ENCODE assay signal across 1 cellular context in the genomic region with DNA sequence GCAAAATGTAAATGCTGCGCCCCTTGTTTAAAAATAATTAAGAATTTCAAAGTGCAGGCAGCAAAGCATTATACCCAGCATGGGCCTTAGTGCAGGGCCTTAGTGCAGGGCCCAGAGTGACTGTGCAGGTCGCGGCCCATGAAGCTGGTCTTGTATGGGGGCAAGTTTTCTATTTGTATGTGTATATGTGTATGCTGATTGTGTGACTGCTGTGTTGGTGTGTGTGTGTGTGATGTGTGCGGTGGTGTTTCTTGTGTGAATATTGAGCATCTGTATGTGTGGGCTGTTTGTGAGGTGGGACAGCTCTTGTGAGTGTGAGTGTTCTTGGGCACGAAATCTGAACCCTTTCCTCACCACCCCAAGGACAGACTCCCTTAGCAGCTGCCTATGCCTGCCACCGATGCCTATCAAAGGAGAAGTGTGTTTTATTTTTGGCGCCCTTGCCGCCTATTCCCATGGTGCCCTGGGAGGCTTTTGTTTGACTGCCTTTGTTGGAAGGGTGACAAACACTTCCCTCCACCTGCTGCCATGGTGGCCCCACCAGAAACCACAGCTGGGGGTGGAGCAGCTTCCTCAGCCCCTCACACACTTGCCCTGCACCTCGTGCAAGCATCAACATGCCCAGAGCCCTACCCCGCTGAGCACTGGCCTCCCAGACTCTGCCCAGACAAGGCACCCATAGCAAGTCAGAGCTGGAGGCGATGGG.
A peak's percentile ranks its signal among the peaks of the same experiment; 100 is the strongest.
TF ChIP-seq lines count a peak whose summit lies in the region.

No MANE protein-coding gene starts in this region.

TF ChIP-seq in HepG2, 621 proteins besides CTCF, POLR2A, EP300 and RAD21 (continued from another document and continues in another):
- TF ChIP-seq, protein P1, sequence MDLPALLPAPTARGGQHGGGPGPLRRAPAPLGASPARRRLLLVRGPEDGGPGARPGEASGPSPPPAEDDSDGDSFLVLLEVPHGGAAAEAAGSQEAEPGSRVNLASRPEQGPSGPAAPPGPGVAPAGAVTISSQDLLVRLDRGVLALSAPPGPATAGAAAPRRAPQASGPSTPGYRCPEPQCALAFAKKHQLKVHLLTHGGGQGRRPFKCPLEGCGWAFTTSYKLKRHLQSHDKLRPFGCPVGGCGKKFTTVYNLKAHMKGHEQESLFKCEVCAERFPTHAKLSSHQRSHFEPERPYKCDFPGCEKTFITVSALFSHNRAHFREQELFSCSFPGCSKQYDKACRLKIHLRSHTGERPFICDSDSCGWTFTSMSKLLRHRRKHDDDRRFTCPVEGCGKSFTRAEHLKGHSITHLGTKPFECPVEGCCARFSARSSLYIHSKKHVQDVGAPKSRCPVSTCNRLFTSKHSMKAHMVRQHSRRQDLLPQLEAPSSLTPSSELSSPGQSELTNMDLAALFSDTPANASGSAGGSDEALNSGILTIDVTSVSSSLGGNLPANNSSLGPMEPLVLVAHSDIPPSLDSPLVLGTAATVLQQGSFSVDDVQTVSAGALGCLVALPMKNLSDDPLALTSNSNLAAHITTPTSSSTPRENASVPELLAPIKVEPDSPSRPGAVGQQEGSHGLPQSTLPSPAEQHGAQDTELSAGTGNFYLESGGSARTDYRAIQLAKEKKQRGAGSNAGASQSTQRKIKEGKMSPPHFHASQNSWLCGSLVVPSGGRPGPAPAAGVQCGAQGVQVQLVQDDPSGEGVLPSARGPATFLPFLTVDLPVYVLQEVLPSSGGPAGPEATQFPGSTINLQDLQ (CRISPR knock-in tag; IDR thresholded peaks at IDR 0.05), result no peak
- TF ChIP-seq HCFC1 (IDR thresholded peaks at IDR 0.05; ENCODE audit: low read depth, low read length) (no peak), SSRP1 (CRISPR knock-in tag; IDR thresholded peaks at IDR 0.05) (no peak), ZNF564 (CRISPR knock-in tag; IDR thresholded peaks at IDR 0.05) (no peak), HMGA1 (CRISPR knock-in tag; conservative IDR thresholded peaks at IDR 0.05) (no peak), ZNF235 (CRISPR knock-in tag; IDR thresholded peaks at IDR 0.05; ENCODE audit: borderline replicate concordance) (no peak), NKX3-1 (CRISPR knock-in tag; IDR thresholded peaks at IDR 0.05) (no peak), ZNF34 (CRISPR knock-in tag; IDR thresholded peaks at IDR 0.05; ENCODE audit: borderline replicate concordance) (no peak; the same call in 1 of the 2 replicates), IKZF4 (CRISPR knock-in tag; IDR thresholded peaks at IDR 0.05; ENCODE audit: borderline replicate concordance, low read depth, not compliant biosample characterization) (no peak), RBM22 (optimal IDR thresholded peaks at IDR 0.05; ENCODE audit: low read length) (no peak), ZNF780A (CRISPR knock-in tag; IDR thresholded peaks at IDR 0.05) (no peak), ZZZ3 (CRISPR knock-in tag; IDR thresholded peaks at IDR 0.05; ENCODE audit: borderline replicate concordance) (no peak), ZNF629 (CRISPR knock-in tag; conservative IDR thresholded peaks at IDR 0.05) (no peak), HNF4G (IDR thresholded peaks at IDR 0.05; ENCODE audit: borderline replicate concordance, low read depth, low read length) (no peak), HNF4G (CRISPR knock-in tag; IDR thresholded peaks at IDR 0.05; ENCODE audit: borderline replicate concordance, low read depth) (no peak), ZNF3 (CRISPR knock-in tag; IDR thresholded peaks at IDR 0.05) (no peak), STAT5B (CRISPR knock-in tag; IDR thresholded peaks at IDR 0.05) (no peak), NR2F1 (CRISPR knock-in tag; IDR thresholded peaks at IDR 0.05) (no peak), RXRB (CRISPR knock-in tag; IDR thresholded peaks at IDR 0.05; ENCODE audit: borderline replicate concordance) (no peak), ZNF274 (CRISPR knock-in tag; IDR thresholded peaks at IDR 0.05) (0 out of 2 replicates have a peak, but pooled peaks have one; percentile 58), DPF2 (CRISPR knock-in tag; IDR thresholded peaks at IDR 0.05; ENCODE audit: borderline replicate concordance, low read depth) (no peak; the same call in 1 of the 2 replicates), ZNF878 (CRISPR knock-in tag; IDR thresholded peaks at IDR 0.05) (no peak), MED13 (CRISPR knock-in tag; IDR thresholded peaks at IDR 0.05) (no peak)
- TF ChIP-seq, protein P2, sequence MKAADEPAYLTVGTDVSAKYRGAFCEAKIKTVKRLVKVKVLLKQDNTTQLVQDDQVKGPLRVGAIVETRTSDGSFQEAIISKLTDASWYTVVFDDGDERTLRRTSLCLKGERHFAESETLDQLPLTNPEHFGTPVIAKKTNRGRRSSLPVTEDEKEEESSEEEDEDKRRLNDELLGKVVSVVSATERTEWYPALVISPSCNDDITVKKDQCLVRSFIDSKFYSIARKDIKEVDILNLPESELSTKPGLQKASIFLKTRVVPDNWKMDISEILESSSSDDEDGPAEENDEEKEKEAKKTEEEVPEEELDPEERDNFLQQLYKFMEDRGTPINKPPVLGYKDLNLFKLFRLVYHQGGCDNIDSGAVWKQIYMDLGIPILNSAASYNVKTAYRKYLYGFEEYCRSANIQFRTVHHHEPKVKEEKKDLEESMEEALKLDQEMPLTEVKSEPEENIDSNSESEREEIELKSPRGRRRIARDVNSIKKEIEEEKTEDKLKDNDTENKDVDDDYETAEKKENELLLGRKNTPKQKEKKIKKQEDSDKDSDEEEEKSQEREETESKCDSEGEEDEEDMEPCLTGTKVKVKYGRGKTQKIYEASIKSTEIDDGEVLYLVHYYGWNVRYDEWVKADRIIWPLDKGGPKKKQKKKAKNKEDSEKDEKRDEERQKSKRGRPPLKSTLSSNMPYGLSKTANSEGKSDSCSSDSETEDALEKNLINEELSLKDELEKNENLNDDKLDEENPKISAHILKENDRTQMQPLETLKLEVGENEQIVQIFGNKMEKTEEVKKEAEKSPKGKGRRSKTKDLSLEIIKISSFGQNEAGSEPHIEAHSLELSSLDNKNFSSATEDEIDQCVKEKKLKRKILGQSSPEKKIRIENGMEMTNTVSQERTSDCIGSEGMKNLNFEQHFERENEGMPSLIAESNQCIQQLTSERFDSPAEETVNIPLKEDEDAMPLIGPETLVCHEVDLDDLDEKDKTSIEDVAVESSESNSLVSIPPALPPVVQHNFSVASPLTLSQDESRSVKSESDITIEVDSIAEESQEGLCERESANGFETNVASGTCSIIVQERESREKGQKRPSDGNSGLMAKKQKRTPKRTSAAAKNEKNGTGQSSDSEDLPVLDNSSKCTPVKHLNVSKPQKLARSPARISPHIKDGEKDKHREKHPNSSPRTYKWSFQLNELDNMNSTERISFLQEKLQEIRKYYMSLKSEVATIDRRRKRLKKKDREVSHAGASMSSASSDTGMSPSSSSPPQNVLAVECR (CRISPR knock-in tag; IDR thresholded peaks at IDR 0.05; ENCODE audit: borderline replicate concordance), result peak; percentile 13; the same call in 1 of the 2 replicates
- TF ChIP-seq, protein P3, sequence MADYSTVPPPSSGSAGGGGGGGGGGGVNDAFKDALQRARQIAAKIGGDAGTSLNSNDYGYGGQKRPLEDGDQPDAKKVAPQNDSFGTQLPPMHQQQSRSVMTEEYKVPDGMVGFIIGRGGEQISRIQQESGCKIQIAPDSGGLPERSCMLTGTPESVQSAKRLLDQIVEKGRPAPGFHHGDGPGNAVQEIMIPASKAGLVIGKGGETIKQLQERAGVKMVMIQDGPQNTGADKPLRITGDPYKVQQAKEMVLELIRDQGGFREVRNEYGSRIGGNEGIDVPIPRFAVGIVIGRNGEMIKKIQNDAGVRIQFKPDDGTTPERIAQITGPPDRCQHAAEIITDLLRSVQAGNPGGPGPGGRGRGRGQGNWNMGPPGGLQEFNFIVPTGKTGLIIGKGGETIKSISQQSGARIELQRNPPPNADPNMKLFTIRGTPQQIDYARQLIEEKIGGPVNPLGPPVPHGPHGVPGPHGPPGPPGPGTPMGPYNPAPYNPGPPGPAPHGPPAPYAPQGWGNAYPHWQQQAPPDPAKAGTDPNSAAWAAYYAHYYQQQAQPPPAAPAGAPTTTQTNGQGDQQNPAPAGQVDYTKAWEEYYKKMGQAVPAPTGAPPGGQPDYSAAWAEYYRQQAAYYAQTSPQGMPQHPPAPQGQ (CRISPR knock-in tag; IDR thresholded peaks at IDR 0.05; ENCODE audit: borderline replicate concordance), result no peak
- TF ChIP-seq, protein P4, sequence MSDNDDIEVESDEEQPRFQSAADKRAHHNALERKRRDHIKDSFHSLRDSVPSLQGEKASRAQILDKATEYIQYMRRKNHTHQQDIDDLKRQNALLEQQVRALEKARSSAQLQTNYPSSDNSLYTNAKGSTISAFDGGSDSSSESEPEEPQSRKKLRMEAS (IDR thresholded peaks at IDR 0.05), result 0 out of 2 replicates have a peak, but pooled peaks have one; percentile 27
- TF ChIP-seq, protein P5, sequence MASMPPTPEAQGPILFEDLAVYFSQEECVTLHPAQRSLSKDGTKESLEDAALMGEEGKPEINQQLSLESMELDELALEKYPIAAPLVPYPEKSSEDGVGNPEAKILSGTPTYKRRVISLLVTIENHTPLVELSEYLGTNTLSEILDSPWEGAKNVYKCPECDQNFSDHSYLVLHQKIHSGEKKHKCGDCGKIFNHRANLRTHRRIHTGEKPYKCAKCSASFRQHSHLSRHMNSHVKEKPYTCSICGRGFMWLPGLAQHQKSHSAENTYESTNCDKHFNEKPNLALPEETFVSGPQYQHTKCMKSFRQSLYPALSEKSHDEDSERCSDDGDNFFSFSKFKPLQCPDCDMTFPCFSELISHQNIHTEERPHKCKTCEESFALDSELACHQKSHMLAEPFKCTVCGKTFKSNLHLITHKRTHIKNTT (CRISPR knock-in tag; IDR thresholded peaks at IDR 0.05), result no peak
- TF ChIP-seq, protein P6, sequence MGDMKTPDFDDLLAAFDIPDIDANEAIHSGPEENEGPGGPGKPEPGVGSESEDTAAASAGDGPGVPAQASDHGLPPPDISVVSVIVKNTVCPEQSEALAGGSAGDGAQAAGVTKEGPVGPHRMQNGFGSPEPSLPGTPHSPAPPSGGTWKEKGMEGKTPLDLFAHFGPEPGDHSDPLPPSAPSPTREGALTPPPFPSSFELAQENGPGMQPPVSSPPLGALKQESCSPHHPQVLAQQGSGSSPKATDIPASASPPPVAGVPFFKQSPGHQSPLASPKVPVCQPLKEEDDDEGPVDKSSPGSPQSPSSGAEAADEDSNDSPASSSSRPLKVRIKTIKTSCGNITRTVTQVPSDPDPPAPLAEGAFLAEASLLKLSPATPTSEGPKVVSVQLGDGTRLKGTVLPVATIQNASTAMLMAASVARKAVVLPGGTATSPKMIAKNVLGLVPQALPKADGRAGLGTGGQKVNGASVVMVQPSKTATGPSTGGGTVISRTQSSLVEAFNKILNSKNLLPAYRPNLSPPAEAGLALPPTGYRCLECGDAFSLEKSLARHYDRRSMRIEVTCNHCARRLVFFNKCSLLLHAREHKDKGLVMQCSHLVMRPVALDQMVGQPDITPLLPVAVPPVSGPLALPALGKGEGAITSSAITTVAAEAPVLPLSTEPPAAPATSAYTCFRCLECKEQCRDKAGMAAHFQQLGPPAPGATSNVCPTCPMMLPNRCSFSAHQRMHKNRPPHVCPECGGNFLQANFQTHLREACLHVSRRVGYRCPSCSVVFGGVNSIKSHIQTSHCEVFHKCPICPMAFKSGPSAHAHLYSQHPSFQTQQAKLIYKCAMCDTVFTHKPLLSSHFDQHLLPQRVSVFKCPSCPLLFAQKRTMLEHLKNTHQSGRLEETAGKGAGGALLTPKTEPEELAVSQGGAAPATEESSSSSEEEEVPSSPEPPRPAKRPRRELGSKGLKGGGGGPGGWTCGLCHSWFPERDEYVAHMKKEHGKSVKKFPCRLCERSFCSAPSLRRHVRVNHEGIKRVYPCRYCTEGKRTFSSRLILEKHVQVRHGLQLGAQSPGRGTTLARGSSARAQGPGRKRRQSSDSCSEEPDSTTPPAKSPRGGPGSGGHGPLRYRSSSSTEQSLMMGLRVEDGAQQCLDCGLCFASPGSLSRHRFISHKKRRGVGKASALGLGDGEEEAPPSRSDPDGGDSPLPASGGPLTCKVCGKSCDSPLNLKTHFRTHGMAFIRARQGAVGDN (CRISPR knock-in tag; IDR thresholded peaks at IDR 0.05), result peak; percentile 74
- TF ChIP-seq, protein P7, sequence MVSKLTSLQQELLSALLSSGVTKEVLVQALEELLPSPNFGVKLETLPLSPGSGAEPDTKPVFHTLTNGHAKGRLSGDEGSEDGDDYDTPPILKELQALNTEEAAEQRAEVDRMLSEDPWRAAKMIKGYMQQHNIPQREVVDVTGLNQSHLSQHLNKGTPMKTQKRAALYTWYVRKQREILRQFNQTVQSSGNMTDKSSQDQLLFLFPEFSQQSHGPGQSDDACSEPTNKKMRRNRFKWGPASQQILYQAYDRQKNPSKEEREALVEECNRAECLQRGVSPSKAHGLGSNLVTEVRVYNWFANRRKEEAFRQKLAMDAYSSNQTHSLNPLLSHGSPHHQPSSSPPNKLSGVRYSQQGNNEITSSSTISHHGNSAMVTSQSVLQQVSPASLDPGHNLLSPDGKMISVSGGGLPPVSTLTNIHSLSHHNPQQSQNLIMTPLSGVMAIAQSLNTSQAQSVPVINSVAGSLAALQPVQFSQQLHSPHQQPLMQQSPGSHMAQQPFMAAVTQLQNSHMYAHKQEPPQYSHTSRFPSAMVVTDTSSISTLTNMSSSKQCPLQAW (CRISPR knock-in tag; IDR thresholded peaks at IDR 0.05), result no peak
- TF ChIP-seq, protein P8, sequence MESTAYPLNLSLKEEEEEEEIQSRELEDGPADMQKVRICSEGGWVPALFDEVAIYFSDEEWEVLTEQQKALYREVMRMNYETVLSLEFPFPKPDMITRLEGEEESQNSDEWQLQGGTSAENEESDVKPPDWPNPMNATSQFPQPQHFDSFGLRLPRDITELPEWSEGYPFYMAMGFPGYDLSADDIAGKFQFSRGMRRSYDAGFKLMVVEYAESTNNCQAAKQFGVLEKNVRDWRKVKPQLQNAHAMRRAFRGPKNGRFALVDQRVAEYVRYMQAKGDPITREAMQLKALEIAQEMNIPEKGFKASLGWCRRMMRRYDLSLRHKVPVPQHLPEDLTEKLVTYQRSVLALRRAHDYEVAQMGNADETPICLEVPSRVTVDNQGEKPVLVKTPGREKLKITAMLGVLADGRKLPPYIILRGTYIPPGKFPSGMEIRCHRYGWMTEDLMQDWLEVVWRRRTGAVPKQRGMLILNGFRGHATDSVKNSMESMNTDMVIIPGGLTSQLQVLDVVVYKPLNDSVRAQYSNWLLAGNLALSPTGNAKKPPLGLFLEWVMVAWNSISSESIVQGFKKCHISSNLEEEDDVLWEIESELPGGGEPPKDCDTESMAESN (CRISPR knock-in tag; conservative IDR thresholded peaks at IDR 0.05), result no peak
- TF ChIP-seq, protein P9, sequence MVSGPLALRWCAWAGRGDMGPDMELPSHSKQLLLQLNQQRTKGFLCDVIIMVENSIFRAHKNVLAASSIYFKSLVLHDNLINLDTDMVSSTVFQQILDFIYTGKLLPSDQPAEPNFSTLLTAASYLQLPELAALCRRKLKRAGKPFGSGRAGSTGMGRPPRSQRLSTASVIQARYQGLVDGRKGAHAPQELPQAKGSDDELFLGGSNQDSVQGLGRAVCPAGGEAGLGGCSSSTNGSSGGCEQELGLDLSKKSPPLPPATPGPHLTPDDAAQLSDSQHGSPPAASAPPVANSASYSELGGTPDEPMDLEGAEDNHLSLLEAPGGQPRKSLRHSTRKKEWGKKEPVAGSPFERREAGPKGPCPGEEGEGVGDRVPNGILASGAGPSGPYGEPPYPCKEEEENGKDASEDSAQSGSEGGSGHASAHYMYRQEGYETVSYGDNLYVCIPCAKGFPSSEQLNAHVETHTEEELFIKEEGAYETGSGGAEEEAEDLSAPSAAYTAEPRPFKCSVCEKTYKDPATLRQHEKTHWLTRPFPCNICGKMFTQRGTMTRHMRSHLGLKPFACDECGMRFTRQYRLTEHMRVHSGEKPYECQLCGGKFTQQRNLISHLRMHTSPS (CRISPR knock-in tag; IDR thresholded peaks at IDR 0.05; ENCODE audit: low read depth), result no peak
